Comparison of ENCODE assay signal across 16 cellular contexts in the genomic region with DNA sequence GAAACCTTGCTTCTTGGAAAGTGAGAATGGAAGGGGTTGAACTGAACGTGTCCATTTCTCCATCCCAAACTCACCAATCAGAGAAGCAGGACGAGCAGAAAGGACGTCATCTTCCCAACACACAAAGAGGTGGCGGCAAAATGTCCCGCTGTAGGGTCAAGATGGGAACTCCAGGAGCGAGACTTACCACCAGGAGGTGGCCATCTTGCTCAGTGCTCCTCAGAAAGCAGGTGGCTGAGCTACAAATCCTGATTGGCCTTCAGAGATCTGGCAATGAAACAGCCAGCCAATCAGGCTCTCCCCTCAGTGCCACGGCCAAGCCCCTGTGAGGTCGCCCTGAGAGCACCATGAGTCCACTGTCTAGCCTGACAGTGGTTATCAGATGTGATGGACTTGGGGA.
DNase-seq lines count a peak whose midpoint lies in the region; ATAC-seq, FAIRE-seq and TF ChIP-seq lines count a peak whose summit lies in the region.
"Had no signal": no experiment of that assay in that cellular context is flagged by ENCODE, and none has a peak within 500 bp of the region (broad histone marks: within the 10 kb centered on the region; RNA-seq: fewer than 3 reads in every experiment).

No MANE protein-coding gene starts in this region.

- ATAC-seq in stimulated activated naive CD8-positive, alpha-beta T cell treated with anti-CD3 and anti-CD28 coated beads, Interleukin-15, amount 100 ng/mL, for 72 hours = no peak
- no peak for ATAC-seq in stimulated activated naive CD8-positive, alpha-beta T cell treated with anti-CD3 and anti-CD28 coated beads, Interleukin-15, Interleukin-2, amounts not matched to agents 100 U/mL and 50 U/mL, for 24 hours
- peak; percentile 99 for ATAC-seq in K562
- no peak for ATAC-seq in GM19452 (IDR thresholded peaks at IDR 0.05; ENCODE audit: unreplicated experiment)
- ATAC-seq in HG03175 (IDR thresholded peaks at IDR 0.05; ENCODE audit: unreplicated experiment) = no peak
- ATAC-seq: A549, Panc1, Right ventricle myocardium inferior had no signal

- CTCF ChIA-PET in K562 (lab: Yijun Ruan, JAX; ENCODE audit: low intra/inter-chr PET ratio) = no interaction called here

- peak overlapping the region; percentile 65 for H3K4me3 ChIP-seq in OCI-LY3 (ENCODE audit: low read length)
- H3K4me3 ChIP-seq in K562 = no peak overlapping the region
- H3K4me3 ChIP-seq: A549, GM23248 had no signal

- no peaks in the 10 kb centered on the region for H3K79me2 ChIP-seq in OCI-LY3 (ENCODE audit: low read length)
- H3K79me2 ChIP-seq in K562 (ENCODE audit: control insufficient read depth, insufficient read depth, low read length) = no peaks in the 10 kb centered on the region

- in situ Hi-C loops in K562 (cut with MboI) = no loop called here

- no peaks in the 10 kb centered on the region for H3K27me3 ChIP-seq in OCI-LY3 (ENCODE audit: low read depth, low read length)
- H3K27me3 ChIP-seq in K562 (ENCODE audit: control insufficient read depth in 2 of 2, insufficient read depth in 2 of 2, low read length in 2 of 2) = peaks cover 0 to 5% of the 10 kb centered on the region in 2 experiments; a peak in 1 of 5 replicates

- H4K20me1 ChIP-seq in OCI-LY3 (ENCODE audit: insufficient read depth, low read length) = no peaks in the 10 kb centered on the region
- H4K20me1 ChIP-seq in K562 (replicated peaks; ENCODE audit: control insufficient read depth, insufficient read depth, low read length) = no peaks in the 10 kb centered on the region

- FAIRE-seq in K562 (lab: Jason Lieb, UNC) = peak; percentile 83
- no peak for FAIRE-seq in GM12891 (lab: Jason Lieb, UNC)
- FAIRE-seq: A549 had no signal

- H3K4me1 ChIP-seq in OCI-LY3 (ENCODE audit: low read length) = peaks cover 39% of the 10 kb centered on the region
- H3K4me1 ChIP-seq in K562 (replicated peaks in 1 of 2; ENCODE audit: control insufficient read depth in 2 of 2, insufficient read depth in 2 of 2, low read length in 2 of 2) = no peaks in the 10 kb centered on the region
- H3K4me1 ChIP-seq: A549 had no signal

- 2% methylated on average over 8 of the region's 8 CpGs for WGBS in K562 (ENCODE audit: insufficient coverage, low coverage, missing lambda C conversion rate)

- H3K4me2 ChIP-seq in OCI-LY3 (ENCODE audit: low read length) = peak overlapping the region; percentile 85
- H3K4me2 ChIP-seq in K562 (ENCODE audit: insufficient read depth, low read length) = peak overlapping the region; percentile 56
- H3K4me2 ChIP-seq: A549 had no signal

- no peaks in the 10 kb centered on the region for H3K4me1 Mint-ChIP-seq in stimulated activated naive CD8-positive, alpha-beta T cell treated with anti-CD3 and anti-CD28 coated beads, Interleukin-15, amount 100 ng/mL, for 72 hours

- peak overlapping the region; percentile 95 for H3K27ac ChIP-seq in OCI-LY3 (ENCODE audit: low read length)
- no peak overlapping the region for H3K27ac ChIP-seq in K562 (ENCODE audit: extremely low read depth, low read depth, low read length)
- H3K27ac ChIP-seq: A549, C4-2B, GM23248 had no signal

- TF ChIP-seq EP300 in K562 (IDR thresholded peaks at IDR 0.05; ENCODE audit: low read length) = no peak

- no peak overlapping the region for H3K4me3 Mint-ChIP-seq in stimulated activated naive CD8-positive, alpha-beta T cell treated with anti-CD3 and anti-CD28 coated beads, Interleukin-15, amount 100 ng/mL, for 72 hours
- H3K4me3 Mint-ChIP-seq: T-helper 1 cell treated with Interleukin-12 subunit alpha and Interleukin-12 subunit beta and Interleukin-4 antibody, amounts not matched to agents 30 μg/mL and 1 μg/mL, for 36 hours had no signal

- H3K9me1 ChIP-seq in K562 (ENCODE audit: control insufficient read depth, insufficient read depth, low read length) = no peaks in the 10 kb centered on the region

- H2AFZ ChIP-seq in OCI-LY3 (ENCODE audit: low read depth, low read length) (peak overlapping the region; percentile 36; the same call in 1 of the 2 replicates), K562 (ENCODE audit: low read depth, low read length) (peak overlapping the region; percentile 59)
- H2AFZ ChIP-seq: GM23248 had no signal

- no TSS peak for BruUV-seq in K562 (replicated peaks; lab: Mats Ljungman, UMichigan)

- intact Hi-C loops in K562 (cut with micrococcal nuclease) = no loop called here
- intact Hi-C loops in head of caudate nucleus (cut with DNase I) = no loop called here

- no peaks in the 10 kb centered on the region for H3K27me3 Mint-ChIP-seq in stimulated activated naive CD8-positive, alpha-beta T cell treated with anti-CD3 and anti-CD28 coated beads, Interleukin-15, amount 100 ng/mL, for 72 hours

- H3K9ac ChIP-seq in OCI-LY3 (ENCODE audit: low read length) (peak overlapping the region; percentile 62; the same call in 1 of the 2 replicates), K562 (ENCODE audit: insufficient read depth in 1 of 2, low read depth in 2 of 2, low read length in 2 of 2) (no peak overlapping the region)
- H3K9ac ChIP-seq: GM23248 had no signal

- no peak for TF ChIP-seq POLR2A in K562 (conservative IDR thresholded peaks at IDR 0.05)
- no peak for TF ChIP-seq POLR2A in GM12891 (IDR thresholded peaks at IDR 0.05; ENCODE audit: low read depth, low read length)

- no peaks in the 10 kb centered on the region for H3K36me3 ChIP-seq in OCI-LY3 (replicated peaks; ENCODE audit: low read depth, low read length)
- H3K36me3 ChIP-seq in K562 (ENCODE audit: control insufficient read depth, insufficient read depth, low read length) = no peaks in the 10 kb centered on the region

- DNase-seq in stimulated activated naive CD8-positive, alpha-beta T cell treated with anti-CD3 and anti-CD28 coated beads, Interleukin-15, amount 100 ng/mL, for 72 hours = no peak
- no peak for DNase-seq in stimulated activated naive CD8-positive, alpha-beta T cell treated with anti-CD3 and anti-CD28 coated beads, Interleukin-15, Interleukin-2, amounts not matched to agents 100 U/mL and 50 U/mL, for 24 hours
- DNase-seq in K562 (ENCODE audit: extremely low read depth in 1 of 4, low spot score in 3 of 4) (peak; percentile 50 to 67 (median 52)), head of caudate nucleus (no peak), GM12891 (ENCODE audit: insufficient read length, low spot score) (no peak)
- DNase-seq: GM23248, Kasumi-1, NCI-H187 had no signal

- TF ChIP-seq CTCF in OCI-LY3 (IDR thresholded peaks at IDR 0.05; ENCODE audit: low read depth, low read length) = no peak
- peak in 2 of 3 experiments; percentile 18 to 22; a peak in 3 of 6 replicates for TF ChIP-seq CTCF in K562 (IDR thresholded peaks at IDR 0.05 in 2 of 3, conservative IDR thresholded peaks at IDR 0.05 in 1 of 3; ENCODE audit: insufficient read depth in 2 of 3, low read depth in 1 of 3, low read length in 3 of 3)

- peak in 1 of 2 experiments; percentile 44; a peak in 2 of 4 replicates for TF ChIP-seq RAD21 in K562 (CRISPR knock-in tag; conservative IDR thresholded peaks at IDR 0.05 in 1 of 2, IDR thresholded peaks at IDR 0.05 in 1 of 2)

- peak overlapping the region; percentile 58 to 64 for H3K27ac Mint-ChIP-seq in stimulated activated naive CD8-positive, alpha-beta T cell treated with anti-CD3 and anti-CD28 coated beads, Interleukin-15, amount 100 ng/mL, for 72 hours
- H3K27ac Mint-ChIP-seq: T-helper 1 cell treated with Interleukin-12 subunit alpha and Interleukin-12 subunit beta and Interleukin-4 antibody, amounts not matched to agents 30 μg/mL and 1 μg/mL, for 36 hours had no signal

- H3K9me3 ChIP-seq in OCI-LY3 (ENCODE audit: insufficient read depth, low read length) = no peaks in the 10 kb centered on the region
- H3K9me3 ChIP-seq in K562 (replicated peaks; ENCODE audit: control insufficient read depth, insufficient read depth, low read depth, low read length) = no peaks in the 10 kb centered on the region
- H3K9me3 ChIP-seq: A549 had no signal

- no peaks in the 10 kb centered on the region for H3K9me3 Mint-ChIP-seq in stimulated activated naive CD8-positive, alpha-beta T cell treated with anti-CD3 and anti-CD28 coated beads, Interleukin-15, amount 100 ng/mL, for 72 hours
- H3K9me3 Mint-ChIP-seq: T-helper 1 cell treated with Interleukin-12 subunit alpha and Interleukin-12 subunit beta and Interleukin-4 antibody, amounts not matched to agents 30 μg/mL and 1 μg/mL, for 36 hours had no signal

- POLR2A ChIA-PET in K562 (lab: Yijun Ruan, JAX) = interaction anchor here (1.1 kb wide), 1 partner anchor 10 kb away, joined by 3 read pairs; no protein-coding TSS in a partner anchor

TF ChIP-seq in K562, 482 proteins besides CTCF, POLR2A, EP300 and RAD21 (continues in another document):
- TF ChIP-seq SMAD1 (IDR thresholded peaks at IDR 0.05; ENCODE audit: low read depth, low read length, partially characterized antibody) (no peak), HDAC8 (tag; IDR thresholded peaks at IDR 0.05) (no peak), NELFE (IDR thresholded peaks at IDR 0.05; ENCODE audit: insufficient read depth, insufficient read length) (no peak), ATF1 (CRISPR knock-in tag; IDR thresholded peaks at IDR 0.05) (no peak), ATF1 (tag; IDR thresholded peaks at IDR 0.05) (peak; percentile 71), RUNX1 (IDR thresholded peaks at IDR 0.05; ENCODE audit: low read depth) (no peak), BRD9 (IDR thresholded peaks at IDR 0.05; ENCODE audit: low read depth, partially characterized antibody) (no peak)

TF ChIP-seq in GM12891, 5 proteins besides CTCF, POLR2A, EP300 and RAD21:
- TF ChIP-seq SPI1 (IDR thresholded peaks at IDR 0.05; ENCODE audit: low read depth, low read length) = no peak
- TF ChIP-seq POLR2AphosphoS5 (IDR thresholded peaks at IDR 0.05; ENCODE audit: low read depth, low read length) = no peak
- TF ChIP-seq PAX5 (IDR thresholded peaks at IDR 0.05; ENCODE audit: insufficient read depth, low read length, severe bottlenecking) = no peak
- TF ChIP-seq TAF1 (IDR thresholded peaks at IDR 0.05; ENCODE audit: low read depth, low read length) = no peak
- TF ChIP-seq POU2F2 (IDR thresholded peaks at IDR 0.05; ENCODE audit: low read depth, low read length) = no peak

Comparison
In these comparisons a context has a peak if more than half of its experiments do, and no peak if none do; other contexts are left out.
1. DNase-seq: peak in K562 (4 of 4); none in stimulated activated naive CD8-positive, alpha-beta T cell treated with anti-CD3 and anti-CD28 coated beads, Interleukin-15, amount 100 ng/mL, for 72 hours (0 of 2), stimulated activated naive CD8-positive, alpha-beta T cell treated with anti-CD3 and anti-CD28 coated beads, Interleukin-15, Interleukin-2, amounts not matched to agents 100 U/mL and 50 U/mL, for 24 hours (single experiment), head of caudate nucleus (0 of 42) and GM12891 (single experiment).